Comparison of ENCODE assay signal across 8 cellular contexts in the genomic region with DNA sequence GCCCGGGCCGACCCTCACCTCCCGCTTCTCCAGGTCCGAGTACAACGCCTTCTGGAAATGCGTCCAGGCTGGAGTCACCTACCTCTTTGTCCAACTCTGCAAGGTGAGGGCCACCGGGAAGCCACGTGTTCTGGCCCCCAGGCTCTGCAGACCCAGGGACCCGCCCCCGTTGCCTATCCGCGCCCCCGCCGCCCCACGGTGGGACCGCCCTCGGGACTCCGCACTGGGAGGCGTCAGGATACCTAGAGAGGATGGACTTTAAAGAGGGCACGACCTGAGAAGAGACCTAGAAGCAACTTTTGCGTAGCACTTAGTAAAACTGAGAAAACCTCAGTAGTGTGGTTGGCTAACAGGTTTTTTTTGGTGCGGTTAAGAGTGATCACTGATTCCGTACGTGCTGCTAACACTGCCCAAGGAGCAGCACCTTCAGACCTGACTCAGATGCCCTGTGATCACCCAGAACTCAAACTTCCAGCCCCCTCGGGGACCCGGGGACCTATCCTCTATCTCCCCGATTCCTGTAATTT. TPM values are rescaled to one million over a fixed set of nuclear protein-coding genes. Genes with fewer than 3 reads are reported as not detected.
DNase-seq lines count a peak whose midpoint lies in the region; TF ChIP-seq lines count a peak whose summit lies in the region.

No MANE protein-coding gene starts in this region.

- DNase-seq in GM20000 (ENCODE audit: low spot score) (peak; percentile 82), HuH-7.5 (ENCODE audit: low spot score) (peak; percentile 86), cerebellum (ENCODE audit: low spot score) (peak; percentile 32), lower leg skin (ENCODE audit: low spot score in 2 of 2) (no peak), SKM-1 treated with dmso at 0.1 percent for 144 hours (lab: John Stamatoyannopoulos, UW; ENCODE audit: unreplicated experiment) (no peak)
- peak; percentile 32 for DNase-seq in activated CD4-positive, CD25-positive, alpha-beta regulatory T cell treated with anti-CD3 and anti-CD28 coated beads, Interleukin-2, amount 50 U/mL, for 16 hours (ENCODE audit: low read depth, low spot score)
- DNase-seq in stimulated activated CD8-positive, alpha-beta memory T cell treated with anti-CD3 and anti-CD28 coated beads, Interleukin-2, amount 100 ng/mL, for 1 hour (ENCODE audit: low read depth in 2 of 2), result peak; percentile 8 to 14

- intact Hi-C loops in lower leg skin (cut with DNase I; ENCODE audit: low total_unique reads), result no loop called here

- WGBS in lower leg skin, 2 donors, result 2 to 4% methylated on average over 20 to 24 of the region's 27 CpGs

- H3K27ac ChIP-seq in C4-2B, result peak overlapping the region; percentile 87

- peak overlapping the region; percentile 75 for H3K4me3 ChIP-seq in lower leg skin (ENCODE audit: low read depth, poor library complexity, severe bottlenecking)

- TF ChIP-seq POLR2A in lower leg skin (IDR thresholded peaks at IDR 0.05), result no peak

- TF ChIP-seq CTCF in C4-2B (conservative IDR thresholded peaks at IDR 0.05) (no peak), GM20000 (IDR thresholded peaks at IDR 0.05; ENCODE audit: extremely low read depth, missing control alignments) (no peak), lower leg skin (IDR thresholded peaks at IDR 0.05) (no peak)

RNA-seq across cellular contexts. Expression of gene TMEM147, which starts 0.5 kb away (rescaled TPM):
- total RNA-seq in cerebellum (32.6 TPM), lower leg skin (100 to 1,000 TPM; 102 to 158 (median 130) TPM)

RNA-seq across cellular contexts. Expression of gene GAPDHS, which starts 12.7 kb away (rescaled TPM):
- total RNA-seq in cerebellum (not detected), lower leg skin (1 to 10 TPM; 6.0 to 7.3 (median 6.2) TPM)

RNA-seq across cellular contexts. Expression of gene ATP4A, which starts 17.5 kb away (rescaled TPM):
- total RNA-seq in cerebellum, result not detected
- not detected for total RNA-seq in lower leg skin

RNA-seq across cellular contexts. Expression of gene SBSN, which starts 17.8 kb away (rescaled TPM):
- not detected for total RNA-seq in cerebellum
- 1,000 to 10,000 TPM; 1,839 to 3,070 (median 2,379) TPM for total RNA-seq in lower leg skin

RNA-seq across cellular contexts. Expression of gene DMKN, which starts 32.5 kb away (rescaled TPM):
- 4.2 TPM for total RNA-seq in cerebellum
- total RNA-seq in lower leg skin, result 1,000 to 10,000 TPM; 5,221 to 8,616 (median 5,967) TPM

Comparison
In these comparisons a context has a peak if more than half of its experiments do, and no peak if none do; other contexts are left out.
1. DNase-seq: peak in GM20000 (single experiment), HuH-7.5 (single experiment), activated CD4-positive, CD25-positive, alpha-beta regulatory T cell treated with anti-CD3 and anti-CD28 coated beads, Interleukin-2, amount 50 U/mL, for 16 hours (single experiment), cerebellum (single experiment) and stimulated activated CD8-positive, alpha-beta memory T cell treated with anti-CD3 and anti-CD28 coated beads, Interleukin-2, amount 100 ng/mL, for 1 hour (2 of 2); none in lower leg skin (0 of 2) and SKM-1 treated with dmso at 0.1 percent for 144 hours (single experiment).